In genomic region chr15:25939122-25939521, GRCh38 we compare ENCODE assay signal across 15 cellular contexts.
DNase-seq lines count a peak whose midpoint lies in the region; ATAC-seq and TF ChIP-seq lines count a peak whose summit lies in the region.
"Had no signal": no experiment of that assay in that cellular context is flagged by ENCODE, and none has a peak within 500 bp of the region (broad histone marks: within the 10 kb centered on the region; RNA-seq: fewer than 3 reads in every experiment).

No MANE protein-coding gene starts in this region.

- ATAC-seq in GM19395 (IDR thresholded peaks at IDR 0.05; ENCODE audit: unreplicated experiment) (peak; percentile 95), HG02798 (IDR thresholded peaks at IDR 0.05; ENCODE audit: poor library complexity, unreplicated experiment) (peak; percentile 60), HG03565 (IDR thresholded peaks at IDR 0.05; ENCODE audit: unreplicated experiment) (peak; percentile 86)
- ATAC-seq: activated T-cell treated with anti-CD3 and anti-CD28 coated beads, Interleukin-2, amount 50 U/mL, for 72 hours; HepG2 had no signal

- DNase-seq in AG10803 (ENCODE audit: low read depth) (peak; percentile 18), amniotic stem cell (lab: John Stamatoyannopoulos, UW) (no peak), NOMO-1 (lab: John Stamatoyannopoulos, UW; ENCODE audit: unreplicated experiment in 2 of 2) (no peak), foreskin melanocyte (no peak), NCI-H1092 (lab: John Stamatoyannopoulos, UW) (no peak)
- DNase-seq: activated T-cell treated with anti-CD3 and anti-CD28 coated beads, Interleukin-2, amount 50 U/mL, for 72 hours; DMS53; kidney; NCI-H1930; stimulated activated CD4-positive, alpha-beta T cell treated with anti-CD3 and anti-CD28 coated beads, Interleukin-1b, Interleukin-23, amount 100 ng/mL, for 48 hours; substantia nigra had no signal

- no peak for TF ChIP-seq CTCF in AG10803 (conservative IDR thresholded peaks at IDR 0.05; ENCODE audit: low read length)

- H3K4me3 ChIP-seq in AG10803 (ENCODE audit: low read length): no peak overlapping the region
